ENCODE assay signal across 1 cellular context in the genomic region with DNA sequence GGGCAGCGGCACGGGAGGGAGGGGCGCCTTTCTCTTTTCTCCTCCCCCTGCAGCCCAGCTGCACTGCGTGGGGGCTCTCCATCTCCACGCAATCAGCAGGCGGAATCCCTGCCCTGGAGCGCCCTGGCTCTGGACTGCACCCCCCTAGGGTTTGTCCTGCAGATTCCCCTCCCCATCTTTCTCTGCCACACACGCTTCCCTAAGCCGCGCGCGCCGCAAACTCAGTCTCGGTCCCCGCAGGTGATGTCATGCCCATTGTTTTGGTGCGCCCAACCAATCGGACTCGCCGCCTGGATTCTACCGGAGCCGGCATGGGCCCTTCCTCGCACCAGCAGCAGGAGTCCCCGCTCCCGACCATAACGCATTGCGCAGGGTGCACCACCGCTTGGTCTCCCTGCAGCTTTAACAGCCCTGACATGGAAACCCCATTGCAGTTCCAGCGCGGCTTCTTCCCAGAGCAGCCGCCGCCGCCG.
TF ChIP-seq lines count a peak whose summit lies in the region.

A gene (plus strand): TSS at position 347 of the 473 bp plus-strand sequence. CDS start 70 bp downstream, at position 417.

TF ChIP-seq in WTC11, 78 proteins besides CTCF, POLR2A, EP300 and RAD21 (continued from another document):
- TF ChIP-seq, protein P1, sequence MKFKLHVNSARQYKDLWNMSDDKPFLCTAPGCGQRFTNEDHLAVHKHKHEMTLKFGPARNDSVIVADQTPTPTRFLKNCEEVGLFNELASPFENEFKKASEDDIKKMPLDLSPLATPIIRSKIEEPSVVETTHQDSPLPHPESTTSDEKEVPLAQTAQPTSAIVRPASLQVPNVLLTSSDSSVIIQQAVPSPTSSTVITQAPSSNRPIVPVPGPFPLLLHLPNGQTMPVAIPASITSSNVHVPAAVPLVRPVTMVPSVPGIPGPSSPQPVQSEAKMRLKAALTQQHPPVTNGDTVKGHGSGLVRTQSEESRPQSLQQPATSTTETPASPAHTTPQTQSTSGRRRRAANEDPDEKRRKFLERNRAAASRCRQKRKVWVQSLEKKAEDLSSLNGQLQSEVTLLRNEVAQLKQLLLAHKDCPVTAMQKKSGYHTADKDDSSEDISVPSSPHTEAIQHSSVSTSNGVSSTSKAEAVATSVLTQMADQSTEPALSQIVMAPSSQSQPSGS (CRISPR knock-in tag; IDR thresholded peaks at IDR 0.05; ENCODE audit: borderline replicate concordance, low read depth) = no peak
- TF ChIP-seq EMX1 (CRISPR knock-in tag; IDR thresholded peaks at IDR 0.05) = no peak
- TF ChIP-seq, protein P2, sequence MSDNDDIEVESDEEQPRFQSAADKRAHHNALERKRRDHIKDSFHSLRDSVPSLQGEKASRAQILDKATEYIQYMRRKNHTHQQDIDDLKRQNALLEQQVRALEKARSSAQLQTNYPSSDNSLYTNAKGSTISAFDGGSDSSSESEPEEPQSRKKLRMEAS (CRISPR knock-in tag; IDR thresholded peaks at IDR 0.05) = peak; percentile 80
- TF ChIP-seq, protein P3, sequence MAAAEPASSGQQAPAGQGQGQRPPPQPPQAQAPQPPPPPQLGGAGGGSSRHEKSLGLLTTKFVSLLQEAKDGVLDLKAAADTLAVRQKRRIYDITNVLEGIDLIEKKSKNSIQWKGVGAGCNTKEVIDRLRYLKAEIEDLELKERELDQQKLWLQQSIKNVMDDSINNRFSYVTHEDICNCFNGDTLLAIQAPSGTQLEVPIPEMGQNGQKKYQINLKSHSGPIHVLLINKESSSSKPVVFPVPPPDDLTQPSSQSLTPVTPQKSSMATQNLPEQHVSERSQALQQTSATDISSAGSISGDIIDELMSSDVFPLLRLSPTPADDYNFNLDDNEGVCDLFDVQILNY (CRISPR knock-in tag; IDR thresholded peaks at IDR 0.05) = 0 out of 2 replicates have a peak, but pooled peaks have one; percentile 34
- TF ChIP-seq NFE2L1 (CRISPR knock-in tag; IDR thresholded peaks at IDR 0.05) = no peak
- peak; percentile 70 for TF ChIP-seq NFYB (CRISPR knock-in tag; conservative IDR thresholded peaks at IDR 0.05; ENCODE audit: low read depth)
- no peak for TF ChIP-seq CBFB (CRISPR knock-in tag; IDR thresholded peaks at IDR 0.05; ENCODE audit: low read depth)
- TF ChIP-seq SP1 (CRISPR knock-in tag; conservative IDR thresholded peaks at IDR 0.05) = peak; percentile 66; the same call in 1 of the 2 replicates
- peak; percentile 78 for TF ChIP-seq TEAD1 (CRISPR knock-in tag; IDR thresholded peaks at IDR 0.05)
- peak; percentile 59; the same call in 1 of the 2 replicates for TF ChIP-seq ZNF232 (CRISPR knock-in tag; IDR thresholded peaks at IDR 0.05)
- TF ChIP-seq ATF1 (CRISPR knock-in tag; IDR thresholded peaks at IDR 0.05) = no peak
- no peak for TF ChIP-seq ELF4 (CRISPR knock-in tag; IDR thresholded peaks at IDR 0.05; ENCODE audit: low read depth)
- TF ChIP-seq GRHL2 (CRISPR knock-in tag; IDR thresholded peaks at IDR 0.05; ENCODE audit: insufficient replicate concordance, severe bottlenecking) = no peak
- TF ChIP-seq KAT7 (CRISPR knock-in tag; IDR thresholded peaks at IDR 0.05; ENCODE audit: borderline replicate concordance) = no peak
- TF ChIP-seq, protein P4, sequence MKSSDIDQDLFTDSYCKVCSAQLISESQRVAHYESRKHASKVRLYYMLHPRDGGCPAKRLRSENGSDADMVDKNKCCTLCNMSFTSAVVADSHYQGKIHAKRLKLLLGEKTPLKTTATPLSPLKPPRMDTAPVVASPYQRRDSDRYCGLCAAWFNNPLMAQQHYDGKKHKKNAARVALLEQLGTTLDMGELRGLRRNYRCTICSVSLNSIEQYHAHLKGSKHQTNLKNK (CRISPR knock-in tag; IDR thresholded peaks at IDR 0.05) = no peak
- no peak for TF ChIP-seq HMGA2 (CRISPR knock-in tag; IDR thresholded peaks at IDR 0.05)
- TF ChIP-seq ZBTB21 (CRISPR knock-in tag; IDR thresholded peaks at IDR 0.05; ENCODE audit: borderline replicate concordance) = no peak
- TF ChIP-seq, protein P5, sequence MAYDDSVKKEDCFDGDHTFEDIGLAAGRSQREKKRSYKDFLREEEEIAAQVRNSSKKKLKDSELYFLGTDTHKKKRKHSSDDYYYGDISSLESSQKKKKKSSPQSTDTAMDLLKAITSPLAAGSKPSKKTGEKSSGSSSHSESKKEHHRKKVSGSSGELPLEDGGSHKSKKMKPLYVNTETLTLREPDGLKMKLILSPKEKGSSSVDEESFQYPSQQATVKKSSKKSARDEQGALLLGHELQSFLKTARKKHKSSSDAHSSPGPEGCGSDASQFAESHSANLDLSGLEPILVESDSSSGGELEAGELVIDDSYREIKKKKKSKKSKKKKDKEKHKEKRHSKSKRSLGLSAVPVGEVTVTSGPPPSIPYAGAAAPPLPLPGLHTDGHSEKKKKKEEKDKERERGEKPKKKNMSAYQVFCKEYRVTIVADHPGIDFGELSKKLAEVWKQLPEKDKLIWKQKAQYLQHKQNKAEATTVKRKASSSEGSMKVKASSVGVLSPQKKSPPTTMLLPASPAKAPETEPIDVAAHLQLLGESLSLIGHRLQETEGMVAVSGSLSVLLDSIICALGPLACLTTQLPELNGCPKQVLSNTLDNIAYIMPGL (CRISPR knock-in tag; IDR thresholded peaks at IDR 0.05) = no peak
- TF ChIP-seq RORB (CRISPR knock-in tag; IDR thresholded peaks at IDR 0.05) = no peak
- TF ChIP-seq, protein P6, sequence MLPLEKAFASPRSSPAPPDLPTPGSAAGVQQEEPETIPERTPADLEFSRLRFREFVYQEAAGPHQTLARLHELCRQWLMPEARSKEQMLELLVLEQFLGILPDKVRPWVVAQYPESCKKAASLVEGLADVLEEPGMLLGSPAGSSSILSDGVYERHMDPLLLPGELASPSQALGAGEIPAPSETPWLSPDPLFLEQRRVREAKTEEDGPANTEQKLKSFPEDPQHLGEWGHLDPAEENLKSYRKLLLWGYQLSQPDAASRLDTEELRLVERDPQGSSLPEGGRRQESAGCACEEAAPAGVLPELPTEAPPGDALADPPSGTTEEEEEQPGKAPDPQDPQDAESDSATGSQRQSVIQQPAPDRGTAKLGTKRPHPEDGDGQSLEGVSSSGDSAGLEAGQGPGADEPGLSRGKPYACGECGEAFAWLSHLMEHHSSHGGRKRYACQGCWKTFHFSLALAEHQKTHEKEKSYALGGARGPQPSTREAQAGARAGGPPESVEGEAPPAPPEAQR (CRISPR knock-in tag; IDR thresholded peaks at IDR 0.05) = no peak
- TF ChIP-seq, protein P7, sequence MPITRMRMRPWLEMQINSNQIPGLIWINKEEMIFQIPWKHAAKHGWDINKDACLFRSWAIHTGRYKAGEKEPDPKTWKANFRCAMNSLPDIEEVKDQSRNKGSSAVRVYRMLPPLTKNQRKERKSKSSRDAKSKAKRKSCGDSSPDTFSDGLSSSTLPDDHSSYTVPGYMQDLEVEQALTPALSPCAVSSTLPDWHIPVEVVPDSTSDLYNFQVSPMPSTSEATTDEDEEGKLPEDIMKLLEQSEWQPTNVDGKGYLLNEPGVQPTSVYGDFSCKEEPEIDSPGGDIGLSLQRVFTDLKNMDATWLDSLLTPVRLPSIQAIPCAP (CRISPR knock-in tag; IDR thresholded peaks at IDR 0.05) = no peak
- no peak for TF ChIP-seq ZNF219 (CRISPR knock-in tag; IDR thresholded peaks at IDR 0.05; ENCODE audit: borderline replicate concordance)
- TF ChIP-seq, protein P8, sequence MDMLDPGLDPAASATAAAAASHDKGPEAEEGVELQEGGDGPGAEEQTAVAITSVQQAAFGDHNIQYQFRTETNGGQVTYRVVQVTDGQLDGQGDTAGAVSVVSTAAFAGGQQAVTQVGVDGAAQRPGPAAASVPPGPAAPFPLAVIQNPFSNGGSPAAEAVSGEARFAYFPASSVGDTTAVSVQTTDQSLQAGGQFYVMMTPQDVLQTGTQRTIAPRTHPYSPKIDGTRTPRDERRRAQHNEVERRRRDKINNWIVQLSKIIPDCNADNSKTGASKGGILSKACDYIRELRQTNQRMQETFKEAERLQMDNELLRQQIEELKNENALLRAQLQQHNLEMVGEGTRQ (CRISPR knock-in tag; IDR thresholded peaks at IDR 0.05) = peak; percentile 16; the same call in 1 of the 2 replicates
- TF ChIP-seq, protein P9, sequence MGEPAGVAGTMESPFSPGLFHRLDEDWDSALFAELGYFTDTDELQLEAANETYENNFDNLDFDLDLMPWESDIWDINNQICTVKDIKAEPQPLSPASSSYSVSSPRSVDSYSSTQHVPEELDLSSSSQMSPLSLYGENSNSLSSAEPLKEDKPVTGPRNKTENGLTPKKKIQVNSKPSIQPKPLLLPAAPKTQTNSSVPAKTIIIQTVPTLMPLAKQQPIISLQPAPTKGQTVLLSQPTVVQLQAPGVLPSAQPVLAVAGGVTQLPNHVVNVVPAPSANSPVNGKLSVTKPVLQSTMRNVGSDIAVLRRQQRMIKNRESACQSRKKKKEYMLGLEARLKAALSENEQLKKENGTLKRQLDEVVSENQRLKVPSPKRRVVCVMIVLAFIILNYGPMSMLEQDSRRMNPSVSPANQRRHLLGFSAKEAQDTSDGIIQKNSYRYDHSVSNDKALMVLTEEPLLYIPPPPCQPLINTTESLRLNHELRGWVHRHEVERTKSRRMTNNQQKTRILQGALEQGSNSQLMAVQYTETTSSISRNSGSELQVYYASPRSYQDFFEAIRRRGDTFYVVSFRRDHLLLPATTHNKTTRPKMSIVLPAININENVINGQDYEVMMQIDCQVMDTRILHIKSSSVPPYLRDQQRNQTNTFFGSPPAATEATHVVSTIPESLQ (CRISPR knock-in tag; IDR thresholded peaks at IDR 0.05) = no peak
- TF ChIP-seq, protein P10, sequence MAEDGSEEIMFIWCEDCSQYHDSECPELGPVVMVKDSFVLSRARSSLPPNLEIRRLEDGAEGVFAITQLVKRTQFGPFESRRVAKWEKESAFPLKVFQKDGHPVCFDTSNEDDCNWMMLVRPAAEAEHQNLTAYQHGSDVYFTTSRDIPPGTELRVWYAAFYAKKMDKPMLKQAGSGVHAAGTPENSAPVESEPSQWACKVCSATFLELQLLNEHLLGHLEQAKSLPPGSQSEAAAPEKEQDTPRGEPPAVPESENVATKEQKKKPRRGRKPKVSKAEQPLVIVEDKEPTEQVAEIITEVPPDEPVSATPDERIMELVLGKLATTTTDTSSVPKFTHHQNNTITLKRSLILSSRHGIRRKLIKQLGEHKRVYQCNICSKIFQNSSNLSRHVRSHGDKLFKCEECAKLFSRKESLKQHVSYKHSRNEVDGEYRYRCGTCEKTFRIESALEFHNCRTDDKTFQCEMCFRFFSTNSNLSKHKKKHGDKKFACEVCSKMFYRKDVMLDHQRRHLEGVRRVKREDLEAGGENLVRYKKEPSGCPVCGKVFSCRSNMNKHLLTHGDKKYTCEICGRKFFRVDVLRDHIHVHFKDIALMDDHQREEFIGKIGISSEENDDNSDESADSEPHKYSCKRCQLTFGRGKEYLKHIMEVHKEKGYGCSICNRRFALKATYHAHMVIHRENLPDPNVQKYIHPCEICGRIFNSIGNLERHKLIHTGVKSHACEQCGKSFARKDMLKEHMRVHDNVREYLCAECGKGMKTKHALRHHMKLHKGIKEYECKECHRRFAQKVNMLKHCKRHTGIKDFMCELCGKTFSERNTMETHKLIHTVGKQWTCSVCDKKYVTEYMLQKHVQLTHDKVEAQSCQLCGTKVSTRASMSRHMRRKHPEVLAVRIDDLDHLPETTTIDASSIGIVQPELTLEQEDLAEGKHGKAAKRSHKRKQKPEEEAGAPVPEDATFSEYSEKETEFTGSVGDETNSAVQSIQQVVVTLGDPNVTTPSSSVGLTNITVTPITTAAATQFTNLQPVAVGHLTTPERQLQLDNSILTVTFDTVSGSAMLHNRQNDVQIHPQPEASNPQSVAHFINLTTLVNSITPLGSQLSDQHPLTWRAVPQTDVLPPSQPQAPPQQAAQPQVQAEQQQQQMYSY (CRISPR knock-in tag; IDR thresholded peaks at IDR 0.05) = no peak
- TF ChIP-seq SMAD4 (CRISPR knock-in tag; IDR thresholded peaks at IDR 0.05) = no peak
- no peak for TF ChIP-seq ZNF263 (CRISPR knock-in tag; IDR thresholded peaks at IDR 0.05; ENCODE audit: low read depth)
- no peak for TF ChIP-seq SOX15 (CRISPR knock-in tag; IDR thresholded peaks at IDR 0.05)
TF ChIP-seq in WTC11: peak in this region for 13.
